1 cellular context compared by ENCODE assay signal in the genomic region with DNA sequence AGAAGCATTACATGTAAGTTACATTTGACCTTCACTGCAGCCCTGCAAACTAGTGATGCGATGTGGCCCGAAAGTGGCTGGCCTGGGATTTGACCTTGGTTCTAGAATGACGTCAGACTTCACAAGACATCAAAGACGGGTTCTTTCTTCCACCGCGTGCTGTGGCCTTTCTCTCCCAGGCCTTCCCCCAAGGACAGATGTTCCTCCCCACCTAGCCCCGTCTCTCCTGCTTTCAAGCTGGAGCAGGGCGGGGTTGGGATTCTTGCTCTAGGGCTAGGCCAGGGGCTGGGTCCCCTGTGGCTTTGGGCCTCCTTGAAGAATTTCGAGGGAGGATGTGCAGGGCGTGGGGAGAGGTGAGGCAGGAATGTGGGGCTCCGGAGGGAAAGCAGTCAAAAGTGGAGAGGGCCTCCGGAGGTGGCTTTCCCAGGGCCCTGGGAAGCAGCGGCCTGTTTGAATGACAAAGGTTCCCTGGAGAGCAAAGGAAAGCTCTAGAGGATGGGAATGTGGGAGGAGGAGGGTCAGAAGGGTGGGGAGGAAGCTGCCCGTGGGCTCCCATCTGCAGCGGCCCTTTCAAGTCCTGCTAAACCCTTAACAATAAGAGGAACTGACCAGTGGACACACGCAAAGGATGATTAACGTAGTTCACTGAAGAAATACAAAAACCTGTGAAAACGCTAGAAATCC.
TF ChIP-seq lines count a peak whose summit lies in the region.

No MANE protein-coding gene starts in this region.

TF ChIP-seq in HepG2, 621 proteins besides CTCF, POLR2A, EP300 and RAD21 (continued from another document and continues in another):
- TF ChIP-seq, protein P1, sequence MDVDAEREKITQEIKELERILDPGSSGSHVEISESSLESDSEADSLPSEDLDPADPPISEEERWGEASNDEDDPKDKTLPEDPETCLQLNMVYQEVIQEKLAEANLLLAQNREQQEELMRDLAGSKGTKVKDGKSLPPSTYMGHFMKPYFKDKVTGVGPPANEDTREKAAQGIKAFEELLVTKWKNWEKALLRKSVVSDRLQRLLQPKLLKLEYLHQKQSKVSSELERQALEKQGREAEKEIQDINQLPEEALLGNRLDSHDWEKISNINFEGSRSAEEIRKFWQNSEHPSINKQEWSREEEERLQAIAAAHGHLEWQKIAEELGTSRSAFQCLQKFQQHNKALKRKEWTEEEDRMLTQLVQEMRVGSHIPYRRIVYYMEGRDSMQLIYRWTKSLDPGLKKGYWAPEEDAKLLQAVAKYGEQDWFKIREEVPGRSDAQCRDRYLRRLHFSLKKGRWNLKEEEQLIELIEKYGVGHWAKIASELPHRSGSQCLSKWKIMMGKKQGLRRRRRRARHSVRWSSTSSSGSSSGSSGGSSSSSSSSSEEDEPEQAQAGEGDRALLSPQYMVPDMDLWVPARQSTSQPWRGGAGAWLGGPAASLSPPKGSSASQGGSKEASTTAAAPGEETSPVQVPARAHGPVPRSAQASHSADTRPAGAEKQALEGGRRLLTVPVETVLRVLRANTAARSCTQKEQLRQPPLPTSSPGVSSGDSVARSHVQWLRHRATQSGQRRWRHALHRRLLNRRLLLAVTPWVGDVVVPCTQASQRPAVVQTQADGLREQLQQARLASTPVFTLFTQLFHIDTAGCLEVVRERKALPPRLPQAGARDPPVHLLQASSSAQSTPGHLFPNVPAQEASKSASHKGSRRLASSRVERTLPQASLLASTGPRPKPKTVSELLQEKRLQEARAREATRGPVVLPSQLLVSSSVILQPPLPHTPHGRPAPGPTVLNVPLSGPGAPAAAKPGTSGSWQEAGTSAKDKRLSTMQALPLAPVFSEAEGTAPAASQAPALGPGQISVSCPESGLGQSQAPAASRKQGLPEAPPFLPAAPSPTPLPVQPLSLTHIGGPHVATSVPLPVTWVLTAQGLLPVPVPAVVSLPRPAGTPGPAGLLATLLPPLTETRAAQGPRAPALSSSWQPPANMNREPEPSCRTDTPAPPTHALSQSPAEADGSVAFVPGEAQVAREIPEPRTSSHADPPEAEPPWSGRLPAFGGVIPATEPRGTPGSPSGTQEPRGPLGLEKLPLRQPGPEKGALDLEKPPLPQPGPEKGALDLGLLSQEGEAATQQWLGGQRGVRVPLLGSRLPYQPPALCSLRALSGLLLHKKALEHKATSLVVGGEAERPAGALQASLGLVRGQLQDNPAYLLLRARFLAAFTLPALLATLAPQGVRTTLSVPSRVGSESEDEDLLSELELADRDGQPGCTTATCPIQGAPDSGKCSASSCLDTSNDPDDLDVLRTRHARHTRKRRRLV (CRISPR knock-in tag; IDR thresholded peaks at IDR 0.05), result no peak
- TF ChIP-seq ZNF235 (CRISPR knock-in tag; IDR thresholded peaks at IDR 0.05; ENCODE audit: borderline replicate concordance) (no peak), ZBTB38 (CRISPR knock-in tag; IDR thresholded peaks at IDR 0.05) (0 out of 2 replicates have a peak, but pooled peaks have one; percentile 23), E2F2 (CRISPR knock-in tag; IDR thresholded peaks at IDR 0.05; ENCODE audit: borderline replicate concordance) (no peak), NBN (conservative IDR thresholded peaks at IDR 0.05) (no peak), HNF4A (CRISPR knock-in tag; IDR thresholded peaks at IDR 0.05) (no peak), ZC3H4 (CRISPR knock-in tag; IDR thresholded peaks at IDR 0.05; ENCODE audit: borderline replicate concordance) (no peak), CBFB (CRISPR knock-in tag; IDR thresholded peaks at IDR 0.05) (peak; percentile 11; the same call in 1 of the 2 replicates), ZNF549 (CRISPR knock-in tag; IDR thresholded peaks at IDR 0.05) (no peak), ZNF737 (CRISPR knock-in tag; IDR thresholded peaks at IDR 0.05; ENCODE audit: borderline replicate concordance) (no peak), ZNF256 (CRISPR knock-in tag; conservative IDR thresholded peaks at IDR 0.05) (no peak), MBNL3 (CRISPR knock-in tag; conservative IDR thresholded peaks at IDR 0.05) (no peak), HNRNPLL (IDR thresholded peaks at IDR 0.05; ENCODE audit: low read depth, low read length, poor library complexity, severe bottlenecking) (no peak), RFX3 (CRISPR knock-in tag; IDR thresholded peaks at IDR 0.05) (no peak), IRF2 (CRISPR knock-in tag; IDR thresholded peaks at IDR 0.05) (0 out of 2 replicates have a peak, but pooled peaks have one; percentile 17), SMC3 (IDR thresholded peaks at IDR 0.05; ENCODE audit: low read length) (peak; percentile 6; the same call in 1 of the 2 replicates), SETDB1 (CRISPR knock-in tag; IDR thresholded peaks at IDR 0.05; ENCODE audit: borderline replicate concordance) (no peak), ZBTB21 (CRISPR knock-in tag; IDR thresholded peaks at IDR 0.05) (peak; percentile 94), ZNF766 (CRISPR knock-in tag; IDR thresholded peaks at IDR 0.05; ENCODE audit: borderline replicate concordance) (no peak), ZNF615 (CRISPR knock-in tag; IDR thresholded peaks at IDR 0.05; ENCODE audit: borderline replicate concordance) (no peak), EEA1 (CRISPR knock-in tag; IDR thresholded peaks at IDR 0.05; ENCODE audit: borderline replicate concordance) (no peak), BRCA1 (CRISPR knock-in tag; IDR thresholded peaks at IDR 0.05) (no peak), ZNF30 (CRISPR knock-in tag; IDR thresholded peaks at IDR 0.05) (no peak), PAX8 (CRISPR knock-in tag; IDR thresholded peaks at IDR 0.05; ENCODE audit: borderline replicate concordance) (no peak), ZNF24 (IDR thresholded peaks at IDR 0.05) (no peak), SNAPC5 (CRISPR knock-in tag; IDR thresholded peaks at IDR 0.05; ENCODE audit: borderline replicate concordance) (no peak), ZFAT (CRISPR knock-in tag; conservative IDR thresholded peaks at IDR 0.05) (no peak), ZNF510 (CRISPR knock-in tag; IDR thresholded peaks at IDR 0.05; ENCODE audit: low read depth) (no peak), SMYD3 (CRISPR knock-in tag; IDR thresholded peaks at IDR 0.05) (no peak), ATRX (CRISPR knock-in tag; IDR thresholded peaks at IDR 0.05; ENCODE audit: borderline replicate concordance) (no peak), ZNF574 (CRISPR knock-in tag; IDR thresholded peaks at IDR 0.05) (no peak), ZNF329 (CRISPR knock-in tag; IDR thresholded peaks at IDR 0.05; ENCODE audit: low read depth) (no peak), HES4 (CRISPR knock-in tag; IDR thresholded peaks at IDR 0.05; ENCODE audit: borderline replicate concordance) (no peak), FOXA3 (CRISPR knock-in tag; IDR thresholded peaks at IDR 0.05) (peak; percentile 27; the same call in 1 of the 2 replicates), YEATS2 (CRISPR knock-in tag; IDR thresholded peaks at IDR 0.05; ENCODE audit: borderline replicate concordance) (peak; percentile 64; the same call in 1 of the 2 replicates), ZNF280D (CRISPR knock-in tag; IDR thresholded peaks at IDR 0.05) (no peak)
- TF ChIP-seq, protein P2, sequence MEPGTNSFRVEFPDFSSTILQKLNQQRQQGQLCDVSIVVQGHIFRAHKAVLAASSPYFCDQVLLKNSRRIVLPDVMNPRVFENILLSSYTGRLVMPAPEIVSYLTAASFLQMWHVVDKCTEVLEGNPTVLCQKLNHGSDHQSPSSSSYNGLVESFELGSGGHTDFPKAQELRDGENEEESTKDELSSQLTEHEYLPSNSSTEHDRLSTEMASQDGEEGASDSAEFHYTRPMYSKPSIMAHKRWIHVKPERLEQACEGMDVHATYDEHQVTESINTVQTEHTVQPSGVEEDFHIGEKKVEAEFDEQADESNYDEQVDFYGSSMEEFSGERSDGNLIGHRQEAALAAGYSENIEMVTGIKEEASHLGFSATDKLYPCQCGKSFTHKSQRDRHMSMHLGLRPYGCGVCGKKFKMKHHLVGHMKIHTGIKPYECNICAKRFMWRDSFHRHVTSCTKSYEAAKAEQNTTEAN (CRISPR knock-in tag; conservative IDR thresholded peaks at IDR 0.05), result no peak
- TF ChIP-seq, protein P3, sequence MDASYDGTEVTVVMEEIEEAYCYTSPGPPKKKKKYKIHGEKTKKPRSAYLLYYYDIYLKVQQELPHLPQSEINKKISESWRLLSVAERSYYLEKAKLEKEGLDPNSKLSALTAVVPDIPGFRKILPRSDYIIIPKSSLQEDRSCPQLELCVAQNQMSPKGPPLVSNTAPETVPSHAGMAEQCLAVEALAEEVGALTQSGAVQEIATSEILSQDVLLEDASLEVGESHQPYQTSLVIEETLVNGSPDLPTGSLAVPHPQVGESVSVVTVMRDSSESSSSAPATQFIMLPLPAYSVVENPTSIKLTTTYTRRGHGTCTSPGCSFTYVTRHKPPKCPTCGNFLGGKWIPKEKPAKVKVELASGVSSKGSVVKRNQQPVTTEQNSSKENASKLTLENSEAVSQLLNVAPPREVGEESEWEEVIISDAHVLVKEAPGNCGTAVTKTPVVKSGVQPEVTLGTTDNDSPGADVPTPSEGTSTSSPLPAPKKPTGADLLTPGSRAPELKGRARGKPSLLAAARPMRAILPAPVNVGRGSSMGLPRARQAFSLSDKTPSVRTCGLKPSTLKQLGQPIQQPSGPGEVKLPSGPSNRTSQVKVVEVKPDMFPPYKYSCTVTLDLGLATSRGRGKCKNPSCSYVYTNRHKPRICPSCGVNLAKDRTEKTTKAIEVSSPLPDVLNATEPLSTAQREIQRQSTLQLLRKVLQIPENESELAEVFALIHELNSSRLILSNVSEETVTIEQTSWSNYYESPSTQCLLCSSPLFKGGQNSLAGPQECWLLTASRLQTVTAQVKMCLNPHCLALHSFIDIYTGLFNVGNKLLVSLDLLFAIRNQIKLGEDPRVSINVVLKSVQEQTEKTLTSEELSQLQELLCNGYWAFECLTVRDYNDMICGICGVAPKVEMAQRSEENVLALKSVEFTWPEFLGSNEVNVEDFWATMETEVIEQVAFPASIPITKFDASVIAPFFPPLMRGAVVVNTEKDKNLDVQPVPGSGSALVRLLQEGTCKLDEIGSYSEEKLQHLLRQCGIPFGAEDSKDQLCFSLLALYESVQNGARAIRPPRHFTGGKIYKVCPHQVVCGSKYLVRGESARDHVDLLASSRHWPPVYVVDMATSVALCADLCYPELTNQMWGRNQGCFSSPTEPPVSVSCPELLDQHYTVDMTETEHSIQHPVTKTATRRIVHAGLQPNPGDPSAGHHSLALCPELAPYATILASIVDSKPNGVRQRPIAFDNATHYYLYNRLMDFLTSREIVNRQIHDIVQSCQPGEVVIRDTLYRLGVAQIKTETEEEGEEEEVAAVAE (CRISPR knock-in tag; IDR thresholded peaks at IDR 0.05; ENCODE audit: borderline replicate concordance), result peak; percentile 49; the same call in 1 of the 2 replicates
- TF ChIP-seq, protein P4, sequence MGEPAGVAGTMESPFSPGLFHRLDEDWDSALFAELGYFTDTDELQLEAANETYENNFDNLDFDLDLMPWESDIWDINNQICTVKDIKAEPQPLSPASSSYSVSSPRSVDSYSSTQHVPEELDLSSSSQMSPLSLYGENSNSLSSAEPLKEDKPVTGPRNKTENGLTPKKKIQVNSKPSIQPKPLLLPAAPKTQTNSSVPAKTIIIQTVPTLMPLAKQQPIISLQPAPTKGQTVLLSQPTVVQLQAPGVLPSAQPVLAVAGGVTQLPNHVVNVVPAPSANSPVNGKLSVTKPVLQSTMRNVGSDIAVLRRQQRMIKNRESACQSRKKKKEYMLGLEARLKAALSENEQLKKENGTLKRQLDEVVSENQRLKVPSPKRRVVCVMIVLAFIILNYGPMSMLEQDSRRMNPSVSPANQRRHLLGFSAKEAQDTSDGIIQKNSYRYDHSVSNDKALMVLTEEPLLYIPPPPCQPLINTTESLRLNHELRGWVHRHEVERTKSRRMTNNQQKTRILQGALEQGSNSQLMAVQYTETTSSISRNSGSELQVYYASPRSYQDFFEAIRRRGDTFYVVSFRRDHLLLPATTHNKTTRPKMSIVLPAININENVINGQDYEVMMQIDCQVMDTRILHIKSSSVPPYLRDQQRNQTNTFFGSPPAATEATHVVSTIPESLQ (CRISPR knock-in tag; conservative IDR thresholded peaks at IDR 0.05), result no peak
